Comparison of ENCODE assay signal across 7 cellular contexts in the genomic region with DNA sequence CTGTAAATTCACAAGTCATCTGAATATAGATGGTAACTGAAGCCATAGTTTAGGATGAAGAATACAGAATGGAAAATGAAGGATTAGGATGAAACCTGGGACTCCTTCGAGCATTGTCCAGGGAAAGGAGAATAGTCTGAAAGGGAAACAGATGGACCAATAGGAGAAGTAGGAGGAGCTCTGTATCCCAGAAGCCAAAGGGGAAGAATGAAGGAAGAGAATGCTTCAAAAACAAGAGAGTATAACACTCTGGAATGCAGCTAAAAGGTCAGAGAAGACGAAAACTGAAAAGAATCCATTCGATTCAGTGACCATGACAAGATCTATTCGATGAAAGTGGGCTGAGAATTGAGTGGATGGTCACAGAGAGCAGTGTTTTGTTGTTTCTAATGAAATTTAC. TPM values are rescaled to one million over a fixed set of nuclear protein-coding genes. Genes with fewer than 3 reads are reported as not detected.
DNase-seq lines count a peak whose midpoint lies in the region; ATAC-seq and TF ChIP-seq lines count a peak whose summit lies in the region.

No MANE protein-coding gene starts in this region.

- WGBS in upper lobe of left lung, 2 donors = 54 to 59% methylated on average over 4 of the region's 4 CpGs

- H3K4me1 ChIP-seq in upper lobe of left lung = peaks cover 14 to 34% (median 30%) of the 10 kb centered on the region in 4 donors

- peak overlapping the region; percentile 92 to 99 (median 96) for H3K27ac ChIP-seq in upper lobe of left lung

- peaks cover 0 to 7% (median 2%) of the 10 kb centered on the region in 4 donors for H3K36me3 ChIP-seq in upper lobe of left lung

- TF ChIP-seq CTCF in GM12865 (IDR thresholded peaks at IDR 0.05; ENCODE audit: insufficient read depth, low read depth, low read length, missing control alignments) (no peak), upper lobe of left lung (IDR thresholded peaks at IDR 0.05) (no peak)

- H3K4me3 ChIP-seq in GM12865 (ENCODE audit: low read depth, low read length) (peak overlapping the region; percentile 71), upper lobe of left lung (peak overlapping the region; percentile 9 to 84 (median 70))

- H3K27me3 ChIP-seq in upper lobe of left lung = no peaks in the 10 kb centered on the region

- ATAC-seq in upper lobe of left lung (ENCODE audit: low FRiP score in 2 of 2) = peak; percentile 60 to 66
- no peak for ATAC-seq in HG03354 (IDR thresholded peaks at IDR 0.05; ENCODE audit: poor library complexity, severe bottlenecking, unreplicated experiment)

- DNase-seq in GM12865 (ENCODE audit: low read depth) = no peak
- peak; percentile 21 for DNase-seq in NCI-H2227 (lab: John Stamatoyannopoulos, UW; ENCODE audit: unreplicated experiment)
- peak; percentile 56 for DNase-seq in cerebellar cortex (ENCODE audit: low spot score)
- DNase-seq in lung microvascular endothelial cell (ENCODE audit: low read depth in 2 of 2) = peak; percentile 28 to 65
- no peak for DNase-seq in upper lobe of left lung
- no peak for DNase-seq in NCI-H187 treated with DMSO at 0.1 percent for 48 hours (lab: John Stamatoyannopoulos, UW)

- TF ChIP-seq EP300 in upper lobe of left lung (IDR thresholded peaks at IDR 0.05) = no peak

- TF ChIP-seq POLR2A in upper lobe of left lung (IDR thresholded peaks at IDR 0.05) = peak in 1 of 4 donors; percentile 34

- H3K9me3 ChIP-seq in upper lobe of left lung = no peaks in the 10 kb centered on the region

RNA-seq across cellular contexts. Expression of gene GMFB, which starts 1.0 kb away (rescaled TPM):
- total RNA-seq in lung microvascular endothelial cell = 68.9 and 82.3 TPM in 2 replicates
- total RNA-seq in upper lobe of left lung = 10 to 100 TPM; 18.0 to 72.4 (median 43.9) TPM

RNA-seq across cellular contexts. Expression of gene CGRRF1, which starts 21.9 kb away (rescaled TPM):
- 10.0 and 13.7 TPM in 2 replicates for total RNA-seq in lung microvascular endothelial cell
- 10 to 100 TPM in 4 of 6 donors, 1 to 10 TPM in 2; 2.1 to 24.0 (median 16.7) TPM for total RNA-seq in upper lobe of left lung

RNA-seq across cellular contexts. Expression of gene CNIH1, which starts 46.6 kb away (rescaled TPM):
- total RNA-seq in lung microvascular endothelial cell = 39.9 and 61.9 TPM in 2 replicates
- 100 to 1,000 TPM in 1 of 6 donors, 10 to 100 TPM in 5; 37.7 to 105 (median 57.9) TPM for total RNA-seq in upper lobe of left lung

Comparison
In these comparisons a context has a peak if more than half of its experiments do, and no peak if none do; other contexts are left out.
1. DNase-seq: peak in NCI-H2227 (single experiment), cerebellar cortex (single experiment) and lung microvascular endothelial cell (2 of 2); none in GM12865 (single experiment), upper lobe of left lung (0 of 2) and NCI-H187 treated with DMSO at 0.1 percent for 48 hours (single experiment).